ENCODE assay signal across 21 cellular contexts in genomic region chr4:181550381-181550780, GRCh38.
A peak's percentile ranks its signal among the peaks of the same experiment; 100 is the strongest.
DNase-seq lines count a peak whose midpoint lies in the region; FAIRE-seq and TF ChIP-seq lines count a peak whose summit lies in the region.
"Had no signal": no experiment of that assay in that cellular context is flagged by ENCODE, and none has a peak within 500 bp of the region (broad histone marks: within the 10 kb centered on the region; RNA-seq: fewer than 3 reads in every experiment).

No MANE protein-coding gene starts in this region.

- H3K36me3 ChIP-seq in mammary epithelial cell (ENCODE audit: insufficient read depth, low read length), result no peaks in the 10 kb centered on the region
- no peaks in the 10 kb centered on the region for H3K36me3 ChIP-seq in trophoblast cell (ENCODE audit: control insufficient read depth in 1 of 2, insufficient read depth in 2 of 2, low read length in 2 of 2)
- H3K36me3 ChIP-seq: SJSA1 had no signal

- H4K12ac ChIP-seq in trophoblast cell (ENCODE audit: low read depth, low read length), result no peak overlapping the region

- WGBS in mammary epithelial cell (ENCODE audit: low coverage, missing lambda C conversion rate), result 89% methylated on average over 1 of the region's 1 CpG
- no CpG with 5 or more reads among the region's 1 CpG for WGBS in trophoblast cell (ENCODE audit: extremely low coverage, insufficient coverage, insufficient read length)

- H3K4me3 ChIP-seq in mammary epithelial cell (replicated peaks in 1 of 3; ENCODE audit: insufficient read depth in 1 of 3, low read depth in 2 of 3, low read length in 3 of 3) (no peak overlapping the region), trophoblast cell (ENCODE audit: low read depth, low read length) (no peak overlapping the region)
- H3K4me3 ChIP-seq: GM12878, SJSA1 had no signal

- CTCF ChIA-PET in mammary epithelial cell (lab: Charles Lee; ENCODE audit: low non-redundant PET), result no interaction called here

- H3K27ac ChIP-seq in mammary epithelial cell (ENCODE audit: insufficient read depth, low read depth, low read length), result peak overlapping the region; percentile 83
- H3K27ac ChIP-seq in trophoblast cell (ENCODE audit: low read depth, low read length), result no peak overlapping the region
- no peak overlapping the region for H3K27ac ChIP-seq in substantia nigra (ENCODE audit: low read depth, low read length, poor library complexity, severe bottlenecking)

- H3K79me1 ChIP-seq in trophoblast cell (ENCODE audit: low read length), result no peaks in the 10 kb centered on the region

- H3K79me2 ChIP-seq in mammary epithelial cell (ENCODE audit: insufficient read depth, low read length) (no peaks in the 10 kb centered on the region), trophoblast cell (ENCODE audit: control insufficient read depth, insufficient read depth, low read length, poor library complexity) (no peaks in the 10 kb centered on the region)

- H3K9ac ChIP-seq in mammary epithelial cell (ENCODE audit: insufficient read depth, low read length) (no peak overlapping the region), trophoblast cell (ENCODE audit: low read length) (no peak overlapping the region)

- H2BK5ac ChIP-seq in trophoblast cell (ENCODE audit: low read depth, low read length, poor library complexity), result no peak overlapping the region

- dilution Hi-C loops in mammary epithelial cell (cut with HindIII; ENCODE audit: low sequenced_read_pairs), result no loop called here

- H3K4ac ChIP-seq in trophoblast cell (ENCODE audit: low read depth, low read length), result no peak overlapping the region

- no peak for TF ChIP-seq CTCF in mammary epithelial cell (conservative IDR thresholded peaks at IDR 0.05 in 1 of 2, IDR thresholded peaks at IDR 0.05 in 1 of 2; ENCODE audit: extremely low read depth in 1 of 2, insufficient read depth in 1 of 2, low read depth in 1 of 2, low read length in 2 of 2)

- no peaks in the 10 kb centered on the region for H3K9me3 ChIP-seq in mammary epithelial cell (replicated peaks; ENCODE audit: insufficient read depth, low read length)
- no peaks in the 10 kb centered on the region for H3K9me3 ChIP-seq in trophoblast cell (ENCODE audit: insufficient read depth, low read depth, low read length)
- H3K9me3 ChIP-seq: SJSA1 had no signal

- H2AFZ ChIP-seq in mammary epithelial cell (ENCODE audit: low read depth, low read length) (peak overlapping the region; percentile 22), trophoblast cell (ENCODE audit: insufficient read depth, low read length, poor library complexity) (no peak overlapping the region)

- no peak overlapping the region for H2BK12ac ChIP-seq in trophoblast cell (ENCODE audit: low read length)

- H4K8ac ChIP-seq in trophoblast cell (ENCODE audit: low read depth, low read length), result no peak overlapping the region

- no peak overlapping the region for H3K18ac ChIP-seq in trophoblast cell (ENCODE audit: low read length)

- H3K27me3 ChIP-seq in mammary epithelial cell (ENCODE audit: insufficient read depth, low read length) (no peaks in the 10 kb centered on the region), trophoblast cell (ENCODE audit: insufficient read depth, low read length) (no peaks in the 10 kb centered on the region)
- H3K27me3 ChIP-seq: SJSA1 had no signal

- peak; percentile 46 for FAIRE-seq in HTR-8/SVneo (lab: Jason Lieb, UNC)
- FAIRE-seq: A204.1, D721Med, GM12878, HepG2 had no signal

- H3K4me2 ChIP-seq in mammary epithelial cell (ENCODE audit: insufficient read depth, low read depth, low read length), result peak overlapping the region; percentile 63
- H3K4me2 ChIP-seq in trophoblast cell (ENCODE audit: low read length), result no peak overlapping the region

- in situ Hi-C loops in mammary epithelial cell (cut with MboI; ENCODE audit: low sequenced_read_pairs in 2 of 2), result loop anchor here in 1 of 2 donors (25.0 kb wide), 1 partner anchor 587 kb away; no protein-coding TSS in a partner anchor

- intact Hi-C loops in mammary epithelial cell (cut with micrococcal nuclease), result no loop called here
- intact Hi-C loops in head of caudate nucleus (cut with DNase I), result no loop called here

- H3K14ac ChIP-seq in trophoblast cell (ENCODE audit: low read length), result no peak overlapping the region

- no peak overlapping the region for H3K23ac ChIP-seq in trophoblast cell (ENCODE audit: low read length)

- peaks cover 19% of the 10 kb centered on the region for H3K4me1 ChIP-seq in mammary epithelial cell (ENCODE audit: insufficient read depth, low read length)
- H3K4me1 ChIP-seq in trophoblast cell (ENCODE audit: control insufficient read depth in 1 of 2, insufficient read depth in 2 of 2, low read length in 2 of 2), result peaks cover 0 to 2% of the 10 kb centered on the region in 2 experiments

- DNase-seq in EH (ENCODE audit: low read depth) (peak; percentile 15), HTR-8/SVneo (ENCODE audit: insufficient read length, low spot score) (peak; percentile 13), mammary epithelial cell (peak; percentile 34), trophoblast cell (peak; percentile 42 to 77), mucosa of gallbladder (ENCODE audit: low spot score) (no peak), substantia nigra (lab: John Stamatoyannopoulos, UW) (no peak), head of caudate nucleus (no peak)
- DNase-seq: DMS53, H7, KBM-7, NCI-H1105, NCI-H146, NCI-H2029, NCI-H226, NCI-H524, NCI-H82 had no signal

- no peak overlapping the region for H4K91ac ChIP-seq in trophoblast cell (ENCODE audit: low read depth, low read length)

- BruUV-seq in mammary epithelial cell (replicated peaks; lab: Mats Ljungman, UMichigan), result no TSS peak

- no peak overlapping the region for H2BK120ac ChIP-seq in trophoblast cell (ENCODE audit: insufficient read depth, low read length, poor library complexity)

- no peak overlapping the region for H2AK5ac ChIP-seq in trophoblast cell (ENCODE audit: low read length)

- H4K20me1 ChIP-seq in mammary epithelial cell (ENCODE audit: insufficient read depth, low read length), result no peaks in the 10 kb centered on the region

Comparison
In these comparisons a context has a peak if more than half of its experiments do, and no peak if none do; other contexts are left out.
1. DNase-seq: peak in EH (single experiment), HTR-8/SVneo (single experiment), mammary epithelial cell (single experiment) and trophoblast cell (2 of 2); none in mucosa of gallbladder (single experiment), substantia nigra (0 of 49) and head of caudate nucleus (0 of 42).